Comparison of ENCODE assay signal across 23 cellular contexts in genomic region chr2:209138079-209138478, GRCh38.
"Had no signal": no experiment of that assay in that cellular context is flagged by ENCODE, and none has a peak within 500 bp of the region (broad histone marks: within the 10 kb centered on the region; RNA-seq: fewer than 3 reads in every experiment).

No MANE protein-coding gene starts in this region.

- H3K27ac Mint-ChIP-seq: immature natural killer cell; naive thymus-derived CD4-positive, alpha-beta T cell; nephron progenitor cell; stimulated activated memory B cell treated with anti-CD40 and anti-IgM and Interleukin-4, amounts not matched to agents 10 μg/mL and 1 μg/mL and 100 μg/mL, for 72 hours; stimulated activated naive CD8-positive, alpha-beta T cell treated with anti-CD3 and anti-CD28 coated beads, Interleukin-15, Interleukin-2, amounts not matched to agents 100 ng/mL and 50 ng/mL, for 24 hours had no signal

- H3K27ac ChIP-seq: epithelial cell of prostate, esophagus muscularis mucosa, gastrocnemius medialis, heart right ventricle, parathyroid adenoma, prostate gland, right lobe of liver, tibial artery, upper lobe of left lung, uterus had no signal

- H3K27me3 Mint-ChIP-seq: stimulated activated memory B cell treated with anti-CD40 and anti-IgM and Interleukin-4, amounts not matched to agents 10 μg/mL and 1 μg/mL and 100 μg/mL, for 72 hours; stimulated activated naive CD8-positive, alpha-beta T cell treated with anti-CD3 and anti-CD28 coated beads, Interleukin-15, Interleukin-2, amounts not matched to agents 100 ng/mL and 50 ng/mL, for 24 hours had no signal

- H3K4me3 Mint-ChIP-seq: immature natural killer cell; naive thymus-derived CD4-positive, alpha-beta T cell; nephron progenitor cell; stimulated activated memory B cell treated with anti-CD40 and anti-IgM and Interleukin-4, amounts not matched to agents 10 μg/mL and 1 μg/mL and 100 μg/mL, for 72 hours; stimulated activated naive CD8-positive, alpha-beta T cell treated with anti-CD3 and anti-CD28 coated beads, Interleukin-15, Interleukin-2, amounts not matched to agents 100 ng/mL and 50 ng/mL, for 24 hours had no signal

- H3K27me3 ChIP-seq: esophagus muscularis mucosa, gastrocnemius medialis, heart right ventricle, right lobe of liver, tibial artery, upper lobe of left lung, uterus had no signal

- H3K36me3 ChIP-seq: esophagus muscularis mucosa, gastrocnemius medialis, heart right ventricle, prostate gland, right lobe of liver, tibial artery, upper lobe of left lung, uterus had no signal

- DNase-seq: effector memory CD4-positive, alpha-beta T cell; gastrocnemius medialis; heart right ventricle; hypothalamus; immature natural killer cell; left ventricle myocardium superior; mesenchymal stem cell; naive thymus-derived CD4-positive, alpha-beta T cell; nephron progenitor cell; right lobe of liver; stimulated activated CD4-positive, alpha-beta T cell treated with anti-CD3 and anti-CD28 coated beads, Interleukin-15, amount 100 ng/mL, for 24 hours; stimulated activated CD4-positive, alpha-beta T cell treated with anti-CD3 and anti-CD28 coated beads, Interleukin-1b, Interleukin-23, amount 100 ng/mL, for 48 hours; stimulated activated CD4-positive, alpha-beta T cell treated with anti-CD3 and anti-CD28 coated beads, Interleukin-4, amount 100 ng/mL, for 24 hours; tibial artery; upper lobe of left lung; uterus had no signal

- H3K36me3 Mint-ChIP-seq: immature natural killer cell; naive thymus-derived CD4-positive, alpha-beta T cell; stimulated activated memory B cell treated with anti-CD40 and anti-IgM and Interleukin-4, amounts not matched to agents 10 μg/mL and 1 μg/mL and 100 μg/mL, for 72 hours had no signal

- H3K4me1 ChIP-seq: esophagus muscularis mucosa, gastrocnemius medialis, heart right ventricle, parathyroid adenoma, prostate gland, right lobe of liver, tibial artery, upper lobe of left lung, uterus had no signal

- ATAC-seq: gastrocnemius medialis; heart right ventricle; left ventricle myocardium superior; naive thymus-derived CD4-positive, alpha-beta T cell; right lobe of liver; stimulated activated memory B cell treated with anti-CD40 and anti-IgM and Interleukin-4, amounts not matched to agents 10 μg/mL and 1 μg/mL and 100 μg/mL, for 72 hours had no signal

- H3K4me1 Mint-ChIP-seq: immature natural killer cell; naive thymus-derived CD4-positive, alpha-beta T cell; nephron progenitor cell; stimulated activated memory B cell treated with anti-CD40 and anti-IgM and Interleukin-4, amounts not matched to agents 10 μg/mL and 1 μg/mL and 100 μg/mL, for 72 hours had no signal

- H3K9ac ChIP-seq: parathyroid adenoma had no signal

- H3K4me3 ChIP-seq: esophagus muscularis mucosa, gastrocnemius medialis, heart right ventricle, lung, prostate gland, right lobe of liver, tibial artery, upper lobe of left lung, uterus had no signal

- H3K9me3 ChIP-seq: gastrocnemius medialis, prostate gland, right lobe of liver, tibial artery, upper lobe of left lung, uterus had no signal
